Comparison of ENCODE assay signal across 9 cellular contexts in genomic region chr7:922334-923107, GRCh38. TPM values are rescaled to one million over a fixed set of nuclear protein-coding genes. Genes with fewer than 3 reads are reported as not detected.
A peak's percentile ranks its signal among the peaks of the same experiment; 100 is the strongest.
DNase-seq lines count a peak whose midpoint lies in the region; TF ChIP-seq lines count a peak whose summit lies in the region.
"Had no signal": no experiment of that assay in that cellular context is flagged by ENCODE, and none has a peak within 500 bp of the region (broad histone marks: within the 10 kb centered on the region; RNA-seq: fewer than 3 reads in every experiment).

No MANE protein-coding gene starts in this region.

- H3K27ac ChIP-seq in A673 (ENCODE audit: low read depth, low read length, poor library complexity, severe bottlenecking) = peak overlapping the region; percentile 28
- peak overlapping the region; percentile 60 for H3K27ac ChIP-seq in muscle layer of duodenum (ENCODE audit: low read length)

- H3K36me3 Mint-ChIP-seq in IgD-negative memory B cell = no peaks in the 10 kb centered on the region

- H3K27me3 Mint-ChIP-seq in IgD-negative memory B cell = peaks cover 2% of the 10 kb centered on the region

- peak overlapping the region; percentile 84 to 97 (median 94) for H3K4me3 Mint-ChIP-seq in IgD-negative memory B cell

- intact Hi-C loops in A673 (cut with micrococcal nuclease; ENCODE audit: unreplicated experiment) = no loop called here

- CTCF ChIA-PET in A673 (lab: Charles Lee) = no interaction called here

- TF ChIP-seq CTCF in A673 (conservative IDR thresholded peaks at IDR 0.05; ENCODE audit: low read depth, low read length) = no peak

- H3K27me3 ChIP-seq in A673 (replicated peaks; ENCODE audit: insufficient read depth, low read depth, low read length, poor library complexity) (no peaks in the 10 kb centered on the region), muscle layer of duodenum (ENCODE audit: low read depth, low read length) (no peaks in the 10 kb centered on the region)

- H3K9me3 Mint-ChIP-seq in IgD-negative memory B cell = no peaks in the 10 kb centered on the region

- H3K9me3 ChIP-seq in A673 (ENCODE audit: low read depth, low read length, poor library complexity, severe bottlenecking) (no peaks in the 10 kb centered on the region), muscle layer of duodenum (ENCODE audit: control insufficient read depth in 1 of 2, low read length in 2 of 2) (no peaks in the 10 kb centered on the region)

- no TSS peak for BruUV-seq in A673 (replicated peaks; lab: Mats Ljungman, UMichigan)

- H3K4me1 Mint-ChIP-seq in IgD-negative memory B cell = peaks cover 8 to 23% (median 11%) of the 10 kb centered on the region in 3 donors

- H3K4me1 ChIP-seq in A673 (ENCODE audit: insufficient read depth, low read length, poor library complexity, severe bottlenecking) (peaks cover 8% of the 10 kb centered on the region), muscle layer of duodenum (ENCODE audit: control insufficient read depth in 1 of 2, insufficient read depth in 2 of 2, low read length in 2 of 2) (peaks cover 0 to 44% of the 10 kb centered on the region in 2 donors)

- no peak for DNase-seq in A673 (ENCODE audit: low spot score)
- DNase-seq in activated gamma-delta T cell (lab: John Stamatoyannopoulos, UW) = peak; percentile 58
- DNase-seq in D341Med (ENCODE audit: low spot score) = no peak
- DNase-seq in HuH-7 (ENCODE audit: low spot score) = no peak
- DNase-seq in NCI-H146 (lab: John Stamatoyannopoulos, UW) = no peak
- no peak for DNase-seq in central memory CD4-positive, alpha-beta T cell
- DNase-seq: NCI-H2171 had no signal

- no peak overlapping the region for H3K4me3 ChIP-seq in A673 (ENCODE audit: low read depth, low read length, poor library complexity, severe bottlenecking)
- no peak overlapping the region for H3K4me3 ChIP-seq in muscle layer of duodenum (ENCODE audit: low read depth in 1 of 2, low read length in 2 of 2)

- H3K36me3 ChIP-seq in A673 (ENCODE audit: insufficient read depth, low read length, poor library complexity, severe bottlenecking) = no peaks in the 10 kb centered on the region
- peaks cover 0 to 5% of the 10 kb centered on the region in 2 donors for H3K36me3 ChIP-seq in muscle layer of duodenum (ENCODE audit: control insufficient read depth in 1 of 2, insufficient read depth in 2 of 2, low read length in 2 of 2)

- POLR2A ChIA-PET in A673 (lab: Charles Lee; ENCODE audit: low non-redundant PET) = no interaction called here

- H3K27ac Mint-ChIP-seq in IgD-negative memory B cell = peak overlapping the region; percentile 88 to 92 (median 90)

RNA-seq across cellular contexts. Expression of gene ADAP1, which starts 32.0 kb away (rescaled TPM):
- 16.4 and 18.6 TPM in 2 replicates for total RNA-seq in A673 (2021)
- polyA plus RNA-seq in IgD-negative memory B cell = 6.4 TPM

RNA-seq across cellular contexts. Expression of gene GET4, which starts 46.2 kb away (rescaled TPM):
- total RNA-seq in A673 (2021) = 49.7 and 51.9 TPM in 2 replicates
- 31.2 TPM for polyA plus RNA-seq in IgD-negative memory B cell

RNA-seq across cellular contexts. Expression of gene COX19, which starts 52.8 kb away (rescaled TPM):
- total RNA-seq in A673 (2021) = 17.6 and 18.8 TPM in 2 replicates
- polyA plus RNA-seq in IgD-negative memory B cell = 26.7 TPM
